Comparison of ENCODE assay signal across 8 cellular contexts in genomic region chr13:72727417-72728289, GRCh38. TPM values are rescaled to one million over a fixed set of nuclear protein-coding genes. Genes with fewer than 3 reads are reported as not detected.
DNase-seq lines count a peak whose midpoint lies in the region; ATAC-seq and TF ChIP-seq lines count a peak whose summit lies in the region.

TSS of gene BORA (plus strand) at chr13:72727923. CDS start at chr13:72728941, 1,018 bp downstream.
TSS of gene MZT1 (minus strand) at chr13:72727629. CDS start at chr13:72727602, 27 bp downstream.

- no peak for TF ChIP-seq CTCF in left ventricle myocardium inferior (IDR thresholded peaks at IDR 0.05; ENCODE audit: borderline replicate concordance)
- TF ChIP-seq CTCF in progenitor cell of endocrine pancreas (IDR thresholded peaks at IDR 0.05; ENCODE audit: unreplicated experiment): no peak

- no peaks in the 10 kb centered on the region for H3K9me3 ChIP-seq in left ventricle myocardium inferior (replicated peaks)

- peak; percentile 86 for DNase-seq in NCI-H187 treated with DMSO at 0.1 percent for 48 hours (lab: John Stamatoyannopoulos, UW)
- peak; percentile 86 to 99 (median 93) for DNase-seq in T-helper 2 cell
- peak; percentile 96 for DNase-seq in left ventricle myocardium inferior
- peak; percentile 85 for DNase-seq in progenitor cell of endocrine pancreas (ENCODE audit: low spot score, unreplicated experiment)

- H3K9me3 Mint-ChIP-seq in progenitor cell of endocrine pancreas (ENCODE audit: low read depth): no peaks in the 10 kb centered on the region

- H3K27ac ChIP-seq in angular gyrus (ENCODE audit: low read depth, low read length) (peak within 1 kb of the TSS; percentile 48), left ventricle myocardium inferior (replicated peaks) (peak within 1 kb of the TSS; percentile 70), urinary bladder (ENCODE audit: low read depth) (no peak within 1 kb of the TSS)

- TF ChIP-seq POLR2A in GM18505 (IDR thresholded peaks at IDR 0.05; ENCODE audit: borderline replicate concordance, extremely low read depth, insufficient read depth, insufficient read length): peak; percentile 84

- H3K4me1 Mint-ChIP-seq in progenitor cell of endocrine pancreas (ENCODE audit: low read depth): peaks cover 13% of the 10 kb centered on the region

- no peaks in the 10 kb centered on the region for H3K27me3 ChIP-seq in left ventricle myocardium inferior (ENCODE audit: low read depth)

- peak within 1 kb of the TSS; percentile 95 for H3K27ac Mint-ChIP-seq in progenitor cell of endocrine pancreas

- H3K27me3 Mint-ChIP-seq in progenitor cell of endocrine pancreas: no peaks in the 10 kb centered on the region

- WGBS in urinary bladder: under 1% methylated on average over 71 of the region's 71 CpGs

- ATAC-seq in GM18505 (IDR thresholded peaks at IDR 0.05; ENCODE audit: unreplicated experiment) (peak; percentile 96), HG02970 (IDR thresholded peaks at IDR 0.05; ENCODE audit: low FRiP score, unreplicated experiment) (peak; percentile 99)

- H3K4me1 ChIP-seq in left ventricle myocardium inferior: peaks cover 30% of the 10 kb centered on the region
- peaks cover 1% of the 10 kb centered on the region for H3K4me1 ChIP-seq in urinary bladder (ENCODE audit: insufficient read depth)

- intact Hi-C loops in left ventricle myocardium inferior (cut with micrococcal nuclease): no loop called here

- H3K36me3 ChIP-seq in left ventricle myocardium inferior (peaks cover 6% of the 10 kb centered on the region), urinary bladder (ENCODE audit: insufficient read depth) (peaks cover 3% of the 10 kb centered on the region)

- peak within 1 kb of the TSS; percentile 91 for H3K4me3 Mint-ChIP-seq in progenitor cell of endocrine pancreas (ENCODE audit: low read depth)

- H3K36me3 Mint-ChIP-seq in progenitor cell of endocrine pancreas (ENCODE audit: insufficient read depth): peaks cover 5% of the 10 kb centered on the region

- H3K4me3 ChIP-seq in left ventricle myocardium inferior (peak within 1 kb of the TSS; percentile 81), urinary bladder (ENCODE audit: low read depth, low read length) (peak within 1 kb of the TSS; percentile 84)

RNA-seq across cellular contexts. Expression of gene BORA, which starts in this region (rescaled TPM):
- total RNA-seq in left ventricle myocardium inferior: 0.55 TPM
- 10.8 and 12.4 TPM in 2 replicates for total RNA-seq in progenitor cell of endocrine pancreas
- total RNA-seq in urinary bladder: 9.0 TPM
- 1.6 TPM for polyA plus RNA-seq in urinary bladder

RNA-seq across cellular contexts. Expression of gene MZT1, which starts in this region (rescaled TPM):
- total RNA-seq in left ventricle myocardium inferior (7.0 TPM), progenitor cell of endocrine pancreas (9.3 and 9.8 TPM in 2 replicates), urinary bladder (19.0 TPM)
- polyA plus RNA-seq in urinary bladder: 9.7 TPM
